ENCODE assay signal across 9 cellular contexts in the genomic region with DNA sequence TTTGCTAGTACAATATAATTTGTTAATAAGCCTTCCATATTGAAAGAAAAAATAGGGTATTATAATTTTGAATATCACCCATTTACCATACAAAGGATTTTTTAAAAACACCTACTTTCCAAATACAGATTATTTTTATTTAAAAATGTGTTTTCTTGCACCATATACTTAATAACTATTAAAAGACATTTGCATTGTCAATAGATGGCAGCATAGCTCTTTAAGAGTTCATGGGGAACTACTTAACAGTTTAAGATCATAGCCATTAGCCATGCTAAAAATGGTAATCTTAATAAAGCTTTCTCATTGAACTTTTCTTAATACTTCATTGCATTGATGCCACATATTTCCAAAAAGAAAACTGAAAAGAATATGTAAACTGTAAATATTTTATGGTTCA.
DNase-seq lines count a peak whose midpoint lies in the region; ATAC-seq and TF ChIP-seq lines count a peak whose summit lies in the region.
"Had no signal": no experiment of that assay in that cellular context is flagged by ENCODE, and none has a peak within 500 bp of the region (broad histone marks: within the 10 kb centered on the region; RNA-seq: fewer than 3 reads in every experiment).

No MANE protein-coding gene starts in this region.

- H3K27ac ChIP-seq in A673 (ENCODE audit: low read depth, low read length, poor library complexity, severe bottlenecking) (no peak overlapping the region), PC-9 (no peak overlapping the region), foreskin keratinocyte (no peak overlapping the region)
- H3K27ac ChIP-seq: SJSA1 had no signal

- no peaks in the 10 kb centered on the region for H3K79me2 ChIP-seq in PC-9 (ENCODE audit: low read depth)

- no peak overlapping the region for H2AFZ ChIP-seq in PC-9

- H3K4me1 ChIP-seq in A673 (ENCODE audit: insufficient read depth, low read length, poor library complexity, severe bottlenecking) = no peaks in the 10 kb centered on the region
- no peaks in the 10 kb centered on the region for H3K4me1 ChIP-seq in PC-9 (replicated peaks; ENCODE audit: insufficient read depth)
- no peaks in the 10 kb centered on the region for H3K4me1 ChIP-seq in foreskin keratinocyte
- H3K4me1 ChIP-seq: SJSA1 had no signal

- peak; percentile 48 for ATAC-seq in HG03060 (IDR thresholded peaks at IDR 0.05; ENCODE audit: low read depth, unreplicated experiment)
- ATAC-seq in foreskin keratinocyte = no peak
- ATAC-seq in HG03159 (IDR thresholded peaks at IDR 0.05; ENCODE audit: unreplicated experiment) = no peak
- no peak for ATAC-seq in HG03095 (IDR thresholded peaks at IDR 0.05; ENCODE audit: unreplicated experiment)

- CTCF ChIA-PET in A673 (lab: Charles Lee) = no interaction called here
- CTCF ChIA-PET in PC-9 (lab: Charles Lee) = no interaction called here

- BruUV-seq in A673 (replicated peaks; lab: Mats Ljungman, UMichigan) (no TSS peak), PC-9 (replicated peaks; lab: Mats Ljungman, UMichigan) (no TSS peak)

- no peaks in the 10 kb centered on the region for H3K9me2 ChIP-seq in PC-9 (ENCODE audit: insufficient read depth)

- peak; percentile 66 for TF ChIP-seq CTCF in A673 (conservative IDR thresholded peaks at IDR 0.05; ENCODE audit: low read depth, low read length)
- TF ChIP-seq CTCF in PC-9 (conservative IDR thresholded peaks at IDR 0.05) = peak; percentile 57
- peak; percentile 72 for TF ChIP-seq CTCF in foreskin keratinocyte (conservative IDR thresholded peaks at IDR 0.05)

- H3F3A ChIP-seq in PC-9 (ENCODE audit: insufficient read depth, low read depth) = no peaks in the 10 kb centered on the region

- peak; percentile 64 for DNase-seq in A673 (ENCODE audit: low spot score)
- peak in 1 of 2 experiments; percentile 34 for DNase-seq in PC-9
- peak in 1 of 2 donors; percentile 35 for DNase-seq in foreskin keratinocyte
- no peak for DNase-seq in activated CD4-positive, alpha-beta T cell treated with anti-CD3 and anti-CD28 coated beads, Interleukin-2, amount 50 U/mL, for 1 hour
- no peak for DNase-seq in COLO668 (lab: John Stamatoyannopoulos, UW; ENCODE audit: unreplicated experiment)

- H3K27me3 ChIP-seq in A673 (replicated peaks; ENCODE audit: insufficient read depth, low read depth, low read length, poor library complexity) = no peaks in the 10 kb centered on the region
- H3K27me3 ChIP-seq in PC-9 (ENCODE audit: insufficient read depth, low read depth) = no peaks in the 10 kb centered on the region
- no peaks in the 10 kb centered on the region for H3K27me3 ChIP-seq in foreskin keratinocyte
- H3K27me3 ChIP-seq: SJSA1 had no signal

- no peak overlapping the region for H3K4me2 ChIP-seq in PC-9

- POLR2A ChIA-PET in A673 (lab: Charles Lee; ENCODE audit: low non-redundant PET) (no interaction called here), PC-9 (lab: Charles Lee; ENCODE audit: unreplicated experiment) (no interaction called here)

- H3K36me3 ChIP-seq in A673 (ENCODE audit: insufficient read depth, low read length, poor library complexity, severe bottlenecking) (no peaks in the 10 kb centered on the region), PC-9 (ENCODE audit: low read depth) (no peaks in the 10 kb centered on the region)
- H3K36me3 ChIP-seq: SJSA1 had no signal

- no peaks in the 10 kb centered on the region for H4K20me1 ChIP-seq in PC-9 (ENCODE audit: insufficient read depth)

- no peaks in the 10 kb centered on the region for H3K9me3 ChIP-seq in A673 (ENCODE audit: low read depth, low read length, poor library complexity, severe bottlenecking)
- no peaks in the 10 kb centered on the region for H3K9me3 ChIP-seq in PC-9 (ENCODE audit: insufficient read depth, low read depth)
- H3K9me3 ChIP-seq: SJSA1 had no signal

- H3K4me3 ChIP-seq in A673 (ENCODE audit: low read depth, low read length, poor library complexity, severe bottlenecking) = no peak overlapping the region
- no peak overlapping the region for H3K4me3 ChIP-seq in PC-9
- H3K4me3 ChIP-seq: SJSA1 had no signal

- intact Hi-C loops in A673 (cut with micrococcal nuclease; ENCODE audit: unreplicated experiment) (loop anchor here (5.0 to 10.0 kb wide), 5 partner anchors 530 to 1523 kb away; no protein-coding TSS in a partner anchor), PC-9 (cut with micrococcal nuclease; ENCODE audit: unreplicated experiment) (loop anchor here (5.0 kb wide), 2 partner anchors 1135 to 1550 kb away; no protein-coding TSS in a partner anchor)
